ENCODE assay signal across 2 cellular contexts in genomic region chr3:32896143-32896542, GRCh38.
A peak's percentile ranks its signal among the peaks of the same experiment; 100 is the strongest.
TF ChIP-seq lines count a peak whose summit lies in the region.

No MANE protein-coding gene starts in this region.

TF ChIP-seq in HepG2, 621 proteins besides CTCF, POLR2A, EP300 and RAD21:
- TF ChIP-seq CEBPG (CRISPR knock-in tag; IDR thresholded peaks at IDR 0.05) (peak; percentile 67), CEBPB (IDR thresholded peaks at IDR 0.05; ENCODE audit: borderline replicate concordance, low read depth, low read length) (peak; percentile 87), ZNF747 (CRISPR knock-in tag; IDR thresholded peaks at IDR 0.05; ENCODE audit: borderline replicate concordance) (no peak)

TF ChIP-seq in H1, 55 proteins besides CTCF, POLR2A, EP300 and RAD21:
- TF ChIP-seq POLR2AphosphoS5 (IDR thresholded peaks at IDR 0.05; ENCODE audit: low read depth, low read length) (peak; percentile 66; the same call in 1 of the 2 replicates), NRF1 (IDR thresholded peaks at IDR 0.05; ENCODE audit: low read depth, low read length) (no peak), HDAC6 (IDR thresholded peaks at IDR 0.05; ENCODE audit: low read depth, low read length) (no peak), CEBPB (IDR thresholded peaks at IDR 0.05; ENCODE audit: low read depth, low read length) (peak; percentile 27; the same call in 1 of the 2 replicates)
TF ChIP-seq in H1: peak in this region for 2.
